8 cellular contexts compared by ENCODE assay signal in the genomic region with DNA sequence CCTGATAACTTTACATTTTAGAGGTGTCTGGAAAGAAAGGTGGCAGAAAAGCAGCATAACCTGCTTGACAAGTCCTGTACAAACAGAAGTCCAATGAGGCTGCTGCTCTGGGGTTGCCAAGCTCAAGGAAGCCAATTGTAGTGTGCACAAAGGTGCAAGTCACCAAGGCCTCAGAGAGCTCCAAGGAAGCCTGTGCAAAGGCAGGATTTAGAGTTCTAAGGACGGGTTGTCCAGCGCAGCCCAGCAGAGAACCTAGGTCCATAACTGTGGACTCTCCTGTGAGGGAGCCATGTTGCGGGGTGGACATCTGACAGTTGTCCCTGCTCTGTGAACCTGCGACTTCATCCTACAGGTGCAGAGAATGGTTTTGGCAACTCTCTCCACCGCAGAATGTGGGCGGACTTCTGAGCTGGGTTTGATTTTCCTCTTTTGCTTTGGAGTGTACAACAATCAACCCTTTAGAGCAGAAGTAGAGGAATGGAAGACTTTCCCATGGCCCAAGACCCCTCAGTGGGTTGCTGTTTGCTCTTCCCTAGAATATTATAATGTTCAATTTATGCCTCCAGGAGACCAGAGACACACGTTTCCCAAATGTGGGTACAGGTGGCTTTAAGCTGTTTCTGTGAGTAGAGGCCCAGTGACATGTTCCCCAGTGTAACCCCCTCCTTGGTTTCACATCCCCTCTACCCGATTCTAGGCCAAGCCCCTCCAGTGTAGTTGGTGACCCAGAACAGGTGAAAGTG.
DNase-seq lines count a peak whose midpoint lies in the region; ATAC-seq and TF ChIP-seq lines count a peak whose summit lies in the region.

No MANE protein-coding gene starts in this region.

- peak overlapping the region; percentile 66 for H3K4me3 Mint-ChIP-seq in activated T-helper 1 cell treated with anti-CD3 and anti-CD28 coated beads, Interleukin-12 subunit alpha, Interleukin-12 subunit beta, Interleukin-2, Interleukin-4 antibody, amounts not matched to agents 30 ng/mL and 10 ng/mL and 1 ng/mL, durations not matched to agents 14 hours and 24 hours and 36 hours

- DNase-seq in activated T-helper 1 cell treated with anti-CD3 and anti-CD28 coated beads, Interleukin-12 subunit alpha, Interleukin-12 subunit beta, Interleukin-2, Interleukin-4 antibody, amounts not matched to agents 30 ng/mL and 10 ng/mL and 1 ng/mL, durations not matched to agents 14 hours and 24 hours and 36 hours (ENCODE audit: low spot score), result no peak
- DNase-seq in glomerular visceral epithelial cell (ENCODE audit: extremely low spot score), result no peak
- DNase-seq in activated CD4-positive, alpha-beta T cell treated with anti-CD3 and anti-CD28 coated beads for 1 hour, result no peak
- DNase-seq in substantia nigra (lab: John Stamatoyannopoulos, UW), result no peak
- no peak for DNase-seq in NCI-H446 (lab: John Stamatoyannopoulos, UW)

- H3K27ac ChIP-seq in neutrophil (peak overlapping the region; percentile 79), substantia nigra (ENCODE audit: low read depth, low read length, poor library complexity, severe bottlenecking) (no peak overlapping the region)

- intact Hi-C loops in activated T-helper 1 cell treated with anti-CD3 and anti-CD28 coated beads, Interleukin-12 subunit alpha, Interleukin-12 subunit beta, Interleukin-2, Interleukin-4 antibody, amounts not matched to agents 30 ng/mL and 10 ng/mL and 1 ng/mL, durations not matched to agents 14 hours and 24 hours and 36 hours (cut with micrococcal nuclease), result loop anchor here (1.0 to 2.0 kb wide), 5 partner anchors 35 to 280 kb away; a partner anchor contains a TSS

- no peak for TF ChIP-seq CTCF in neutrophil (IDR thresholded peaks at IDR 0.05)

- H3K27ac Mint-ChIP-seq in activated T-helper 1 cell treated with anti-CD3 and anti-CD28 coated beads, Interleukin-12 subunit alpha, Interleukin-12 subunit beta, Interleukin-2, Interleukin-4 antibody, amounts not matched to agents 30 ng/mL and 10 ng/mL and 1 ng/mL, durations not matched to agents 14 hours and 24 hours and 36 hours, result peak overlapping the region; percentile 86

- H3K36me3 ChIP-seq in neutrophil, result no peaks in the 10 kb centered on the region

- H3K9me3 Mint-ChIP-seq in activated T-helper 1 cell treated with anti-CD3 and anti-CD28 coated beads, Interleukin-12 subunit alpha, Interleukin-12 subunit beta, Interleukin-2, Interleukin-4 antibody, amounts not matched to agents 30 ng/mL and 10 ng/mL and 1 ng/mL, durations not matched to agents 14 hours and 24 hours and 36 hours, result peaks cover 5% of the 10 kb centered on the region

- H3K9me3 ChIP-seq in neutrophil, result no peaks in the 10 kb centered on the region

- peaks cover 44% of the 10 kb centered on the region for H3K36me3 Mint-ChIP-seq in activated T-helper 1 cell treated with anti-CD3 and anti-CD28 coated beads, Interleukin-12 subunit alpha, Interleukin-12 subunit beta, Interleukin-2, Interleukin-4 antibody, amounts not matched to agents 30 ng/mL and 10 ng/mL and 1 ng/mL, durations not matched to agents 14 hours and 24 hours and 36 hours (ENCODE audit: low read depth)

- no peak overlapping the region for H3K4me3 ChIP-seq in neutrophil (ENCODE audit: low read depth in 1 of 2, low read length in 1 of 2)

- H3K4me1 ChIP-seq in neutrophil (ENCODE audit: control insufficient read depth in 1 of 2, insufficient read depth in 1 of 2, low read depth in 1 of 2, low read length in 1 of 2), result peaks cover 58 to 76% of the 10 kb centered on the region in 2 experiments

- no peaks in the 10 kb centered on the region for H3K27me3 Mint-ChIP-seq in activated T-helper 1 cell treated with anti-CD3 and anti-CD28 coated beads, Interleukin-12 subunit alpha, Interleukin-12 subunit beta, Interleukin-2, Interleukin-4 antibody, amounts not matched to agents 30 ng/mL and 10 ng/mL and 1 ng/mL, durations not matched to agents 14 hours and 24 hours and 36 hours (ENCODE audit: insufficient read depth)

- H3K4me1 Mint-ChIP-seq in activated T-helper 1 cell treated with anti-CD3 and anti-CD28 coated beads, Interleukin-12 subunit alpha, Interleukin-12 subunit beta, Interleukin-2, Interleukin-4 antibody, amounts not matched to agents 30 ng/mL and 10 ng/mL and 1 ng/mL, durations not matched to agents 14 hours and 24 hours and 36 hours (ENCODE audit: low read depth), result peaks cover 93% of the 10 kb centered on the region

- ATAC-seq in GM18511 (IDR thresholded peaks at IDR 0.05; ENCODE audit: unreplicated experiment) (peak; percentile 48), HG02973 (IDR thresholded peaks at IDR 0.05; ENCODE audit: unreplicated experiment) (peak; percentile 28)

- H3K27me3 ChIP-seq in neutrophil, result no peaks in the 10 kb centered on the region
